39 cellular contexts compared by ENCODE assay signal in genomic region chr12:80715850-80716249, GRCh38. TPM values are rescaled to one million over a fixed set of nuclear protein-coding genes. Genes with fewer than 3 reads are reported as not detected.
"Had no signal": no experiment of that assay in that cellular context is flagged by ENCODE, and none has a peak within 500 bp of the region (broad histone marks: within the 10 kb centered on the region; RNA-seq: fewer than 3 reads in every experiment).

No MANE protein-coding gene starts in this region.

- H3K4me3 ChIP-seq: breast epithelium, esophagus squamous epithelium, heart right ventricle, upper lobe of left lung, vagina had no signal

- H3K4me3 Mint-ChIP-seq: activated naive CD4-positive, alpha-beta T cell treated with anti-CD3 and anti-CD28 coated beads, Interleukin-2, amount 50 U/mL, for 24 hours; activated naive CD8-positive, alpha-beta T cell treated with anti-CD3 and anti-CD28 coated beads, Interleukin-2, amount 50 U/mL, for 24 hours; activated T-helper 1 cell treated with anti-CD3 and anti-CD28 coated beads, Interleukin-12 subunit alpha, Interleukin-12 subunit beta, Interleukin-2, Interleukin-4 antibody, amounts not matched to agents 30 ng/mL and 10 ng/mL and 1 ng/mL, durations not matched to agents 14 hours and 24 hours and 36 hours; naive B cell; neural crest cell; stimulated activated effector memory CD8-positive, alpha-beta T cell treated with anti-CD3 and anti-CD28 coated beads, Interleukin-12 subunit alpha, Interleukin-12 subunit beta, amount 100 ng/mL, for 72 hours; stimulated activated naive CD8-positive, alpha-beta T cell treated with anti-CD3 and anti-CD28 coated beads, Interleukin-15, Interleukin-2, amounts not matched to agents 100 ng/mL and 50 ng/mL, for 24 hours; T-helper 1 cell treated with Interleukin-12 subunit alpha and Interleukin-12 subunit beta and Interleukin-4 antibody, amounts not matched to agents 30 μg/mL and 1 μg/mL, for 36 hours had no signal

- H3K9me3 ChIP-seq: breast epithelium, esophagus squamous epithelium, heart right ventricle, upper lobe of left lung, vagina had no signal

- H3K27me3 ChIP-seq: upper lobe of left lung, vagina had no signal

- H3K36me3 Mint-ChIP-seq: activated naive CD4-positive, alpha-beta T cell treated with anti-CD3 and anti-CD28 coated beads, Interleukin-2, amount 50 U/mL, for 24 hours; stimulated activated effector memory CD8-positive, alpha-beta T cell treated with anti-CD3 and anti-CD28 coated beads, Interleukin-12 subunit alpha, Interleukin-12 subunit beta, amount 100 ng/mL, for 72 hours had no signal

- H3K4me1 Mint-ChIP-seq: activated naive CD4-positive, alpha-beta T cell treated with anti-CD3 and anti-CD28 coated beads, Interleukin-2, amount 50 U/mL, for 24 hours; activated naive CD8-positive, alpha-beta T cell treated with anti-CD3 and anti-CD28 coated beads, Interleukin-2, amount 50 U/mL, for 24 hours; naive B cell; stimulated activated effector memory CD8-positive, alpha-beta T cell treated with anti-CD3 and anti-CD28 coated beads, Interleukin-12 subunit alpha, Interleukin-12 subunit beta, amount 100 ng/mL, for 72 hours had no signal

- H3K27ac Mint-ChIP-seq: activated naive CD4-positive, alpha-beta T cell treated with anti-CD3 and anti-CD28 coated beads, Interleukin-2, amount 50 U/mL, for 24 hours; activated naive CD8-positive, alpha-beta T cell treated with anti-CD3 and anti-CD28 coated beads, Interleukin-2, amount 50 U/mL, for 24 hours; activated T-helper 1 cell treated with anti-CD3 and anti-CD28 coated beads, Interleukin-12 subunit alpha, Interleukin-12 subunit beta, Interleukin-2, Interleukin-4 antibody, amounts not matched to agents 30 ng/mL and 10 ng/mL and 1 ng/mL, durations not matched to agents 14 hours and 24 hours and 36 hours; stimulated activated effector memory CD8-positive, alpha-beta T cell treated with anti-CD3 and anti-CD28 coated beads, Interleukin-12 subunit alpha, Interleukin-12 subunit beta, amount 100 ng/mL, for 72 hours; stimulated activated naive CD8-positive, alpha-beta T cell treated with anti-CD3 and anti-CD28 coated beads, Interleukin-15, Interleukin-2, amounts not matched to agents 100 ng/mL and 50 ng/mL, for 24 hours; T-helper 1 cell treated with Interleukin-12 subunit alpha and Interleukin-12 subunit beta and Interleukin-4 antibody, amounts not matched to agents 30 μg/mL and 1 μg/mL, for 36 hours had no signal

- H3K27ac ChIP-seq: breast epithelium, epithelial cell of prostate, esophagus squamous epithelium, heart right ventricle, upper lobe of left lung, vagina, VCaP had no signal

- ATAC-seq: activated CD4-positive, CD25-positive, alpha-beta regulatory T cell treated with anti-CD3 and anti-CD28 coated beads, Interleukin-2, amount 50 U/mL, for 24 hours; activated naive CD8-positive, alpha-beta T cell treated with anti-CD3 and anti-CD28 coated beads, Interleukin-2, amount 50 U/mL, for 24 hours; left colon; right cardiac atrium had no signal

- H3K36me3 ChIP-seq: breast epithelium, esophagus squamous epithelium, heart right ventricle, upper lobe of left lung, vagina had no signal

- H3K9me3 Mint-ChIP-seq: activated naive CD8-positive, alpha-beta T cell treated with anti-CD3 and anti-CD28 coated beads, Interleukin-2, amount 50 U/mL, for 24 hours; activated T-helper 1 cell treated with anti-CD3 and anti-CD28 coated beads, Interleukin-12 subunit alpha, Interleukin-12 subunit beta, Interleukin-2, Interleukin-4 antibody, amounts not matched to agents 30 ng/mL and 10 ng/mL and 1 ng/mL, durations not matched to agents 14 hours and 24 hours and 36 hours; neural crest cell; stimulated activated naive CD8-positive, alpha-beta T cell treated with anti-CD3 and anti-CD28 coated beads, Interleukin-15, Interleukin-2, amounts not matched to agents 100 ng/mL and 50 ng/mL, for 24 hours; T-helper 1 cell treated with Interleukin-12 subunit alpha and Interleukin-12 subunit beta and Interleukin-4 antibody, amounts not matched to agents 30 μg/mL and 1 μg/mL, for 36 hours had no signal

- DNase-seq: activated CD4-positive, alpha-beta T cell treated with anti-CD3 and anti-CD28 coated beads for 48 hours; activated CD4-positive, alpha-beta T cell treated with anti-CD3 and anti-CD28 coated beads, Interleukin-2, amount 50 U/mL, for 48 hours; activated CD8-positive, alpha-beta memory T cell treated with anti-CD3 and anti-CD28 coated beads for 24 hours; activated gamma-delta T cell treated with Interleukin-2 at 50 U/mL for 16 hours; activated naive CD8-positive, alpha-beta T cell treated with anti-CD3 and anti-CD28 coated beads, Interleukin-2, amount 50 U/mL, for 24 hours; activated T-cell treated with anti-CD3 and anti-CD28 coated beads, Interleukin-2, amount 50 U/mL, for 1 hour; amygdala; dermis blood vessel endothelial cell; effector CD4-positive, alpha-beta T cell; esophagus squamous epithelium; foreskin melanocyte; heart right ventricle; kidney; left colon; mammary epithelial cell; naive B cell; right cardiac atrium; small intestine; stimulated activated CD4-positive, alpha-beta T cell treated with anti-CD3 and anti-CD28 coated beads, Interleukin-4, amount 100 ng/mL, for 24 hours; substantia nigra; SW 1271; T-helper 9 cell; upper lobe of left lung had no signal

- H3K4me1 ChIP-seq: breast epithelium, esophagus squamous epithelium, upper lobe of left lung, vagina had no signal

RNA-seq across cellular contexts. Expression of gene MYF5, which starts 0.9 kb away (rescaled TPM):
- total RNA-seq: activated T-helper 1 cell treated with anti-CD3 and anti-CD28 coated beads, Interleukin-12 subunit alpha, Interleukin-12 subunit beta, Interleukin-2, Interleukin-4 antibody, amounts not matched to agents 30 ng/mL and 10 ng/mL and 1 ng/mL, durations not matched to agents 14 hours and 24 hours and 36 hours; breast epithelium; dermis blood vessel endothelial cell; esophagus squamous epithelium; glomerular endothelial cell; heart right ventricle; kidney; left colon; liver; mammary epithelial cell; mucosa of gallbladder; neural crest cell; omental fat pad; right cardiac atrium; upper lobe of left lung; vagina had no signal
- polyA plus RNA-seq: heart right ventricle, liver, mammary epithelial cell, right cardiac atrium, small intestine, thymus had no signal

RNA-seq across cellular contexts. Expression of gene MYF6, which starts 8.4 kb away (rescaled TPM):
- total RNA-seq: activated T-helper 1 cell treated with anti-CD3 and anti-CD28 coated beads, Interleukin-12 subunit alpha, Interleukin-12 subunit beta, Interleukin-2, Interleukin-4 antibody, amounts not matched to agents 30 ng/mL and 10 ng/mL and 1 ng/mL, durations not matched to agents 14 hours and 24 hours and 36 hours; breast epithelium; dermis blood vessel endothelial cell; glomerular endothelial cell; kidney; left colon; liver; mammary epithelial cell; mucosa of gallbladder; neural crest cell; right cardiac atrium; upper lobe of left lung; vagina had no signal
- polyA plus RNA-seq: mammary epithelial cell had no signal
